In genomic region chr14:64838656-64839055, GRCh38 we compare ENCODE assay signal across 1 cellular context.
TF ChIP-seq lines count a peak whose summit lies in the region.

No MANE protein-coding gene starts in this region.

TF ChIP-seq in HCT116, 20 proteins besides CTCF, POLR2A, EP300 and RAD21 (continued from another document):
- TF ChIP-seq, protein P1, sequence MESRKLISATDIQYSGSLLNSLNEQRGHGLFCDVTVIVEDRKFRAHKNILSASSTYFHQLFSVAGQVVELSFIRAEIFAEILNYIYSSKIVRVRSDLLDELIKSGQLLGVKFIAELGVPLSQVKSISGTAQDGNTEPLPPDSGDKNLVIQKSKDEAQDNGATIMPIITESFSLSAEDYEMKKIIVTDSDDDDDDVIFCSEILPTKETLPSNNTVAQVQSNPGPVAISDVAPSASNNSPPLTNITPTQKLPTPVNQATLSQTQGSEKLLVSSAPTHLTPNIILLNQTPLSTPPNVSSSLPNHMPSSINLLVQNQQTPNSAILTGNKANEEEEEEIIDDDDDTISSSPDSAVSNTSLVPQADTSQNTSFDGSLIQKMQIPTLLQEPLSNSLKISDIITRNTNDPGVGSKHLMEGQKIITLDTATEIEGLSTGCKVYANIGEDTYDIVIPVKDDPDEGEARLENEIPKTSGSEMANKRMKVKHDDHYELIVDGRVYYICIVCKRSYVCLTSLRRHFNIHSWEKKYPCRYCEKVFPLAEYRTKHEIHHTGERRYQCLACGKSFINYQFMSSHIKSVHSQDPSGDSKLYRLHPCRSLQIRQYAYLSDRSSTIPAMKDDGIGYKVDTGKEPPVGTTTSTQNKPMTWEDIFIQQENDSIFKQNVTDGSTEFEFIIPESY (IDR thresholded peaks at IDR 0.05; ENCODE audit: extremely low read depth, insufficient replicate concordance, low read length): no peak
- no peak for TF ChIP-seq EZH2 (IDR thresholded peaks at IDR 0.05)
- TF ChIP-seq EGR1 (IDR thresholded peaks at IDR 0.05; ENCODE audit: low read depth): no peak
- no peak for TF ChIP-seq TCF7L2 (IDR thresholded peaks at IDR 0.05; ENCODE audit: borderline replicate concordance, extremely low read depth, insufficient read depth, insufficient read length)
- no peak for TF ChIP-seq POLR2AphosphoS5 (IDR thresholded peaks at IDR 0.05; ENCODE audit: low read depth, low read length)
- TF ChIP-seq YY1 (IDR thresholded peaks at IDR 0.05; ENCODE audit: extremely low read depth, insufficient replicate concordance, low read depth, low read length): no peak
- no peak for TF ChIP-seq CBX3 (IDR thresholded peaks at IDR 0.05; ENCODE audit: low read depth)
TF ChIP-seq in HCT116: peak in this region for 0.
